8 cellular contexts compared by ENCODE assay signal in the genomic region with DNA sequence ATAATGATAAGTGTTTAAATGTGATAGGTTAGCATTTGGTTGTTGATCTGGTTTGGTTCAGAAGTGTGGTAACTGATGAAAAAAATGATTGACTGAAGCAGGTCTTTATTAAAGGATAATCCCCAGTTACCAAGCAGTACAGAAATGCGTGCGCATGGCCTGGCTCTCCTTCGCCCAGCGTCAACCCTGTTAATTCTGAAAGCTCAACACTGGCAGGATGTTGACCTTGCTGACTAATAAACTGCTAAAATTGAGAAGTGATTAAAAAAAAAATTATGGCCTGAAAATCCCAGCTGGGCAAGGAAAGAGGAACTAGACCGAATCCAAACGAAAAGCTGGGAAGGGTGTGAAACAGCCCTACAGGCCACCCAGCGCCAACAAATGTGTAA. TPM values are rescaled to one million over a fixed set of nuclear protein-coding genes. Genes with fewer than 3 reads are reported as not detected.
DNase-seq lines count a peak whose midpoint lies in the region; ATAC-seq, FAIRE-seq and TF ChIP-seq lines count a peak whose summit lies in the region.

No MANE protein-coding gene starts in this region.

- H3K36me3 ChIP-seq in hepatocyte (replicated peaks; ENCODE audit: insufficient read depth, low read depth) = no peaks in the 10 kb centered on the region

- H3K27ac ChIP-seq in hepatocyte = peak overlapping the region; percentile 98

- intact Hi-C loops in activated CD8-positive, alpha-beta T cell treated with anti-CD3 and anti-CD28 coated beads for 36 hours (cut with micrococcal nuclease) = no loop called here

- H3K4me3 ChIP-seq in hepatocyte = peak overlapping the region; percentile 93

- peak overlapping the region; percentile 99 for H2AFZ ChIP-seq in hepatocyte

- no peaks in the 10 kb centered on the region for H3K36me3 Mint-ChIP-seq in activated T-cell treated with anti-CD3 and anti-CD28 coated beads, Interleukin-2, amount 50 U/mL, for 24 hours (ENCODE audit: low read depth)
- H3K36me3 Mint-ChIP-seq in activated CD8-positive, alpha-beta T cell treated with anti-CD3 and anti-CD28 coated beads for 36 hours (ENCODE audit: low read depth) = no peaks in the 10 kb centered on the region
- H3K36me3 Mint-ChIP-seq in stimulated activated naive B cell treated with anti-CD40 and anti-IgM and Interleukin-4, amounts not matched to agents 10 μg/mL and 1 μg/mL and 100 μg/mL, for 72 hours = no peaks in the 10 kb centered on the region

- DNase-seq in activated T-cell treated with anti-CD3 and anti-CD28 coated beads, Interleukin-2, amount 50 U/mL, for 24 hours = no peak
- no peak for DNase-seq in activated T-cell treated with anti-CD3 and anti-CD28 coated beads for 4 hours
- no peak for DNase-seq in activated CD8-positive, alpha-beta T cell treated with anti-CD3 and anti-CD28 coated beads for 36 hours
- DNase-seq in hepatocyte (ENCODE audit: low spot score) = no peak
- DNase-seq in stimulated activated naive B cell treated with anti-CD40 and anti-IgM and Interleukin-4, amounts not matched to agents 10 μg/mL and 1 μg/mL and 100 μg/mL, for 72 hours = peak; percentile 4
- no peak for DNase-seq in NCI-H2171 (lab: John Stamatoyannopoulos, UW)
- DNase-seq in GM19239 (ENCODE audit: insufficient read length, low spot score) = no peak

- peaks cover 48% of the 10 kb centered on the region for H3K79me2 ChIP-seq in hepatocyte

- H3K9me3 ChIP-seq in hepatocyte (ENCODE audit: low read depth) = no peaks in the 10 kb centered on the region

- 42% methylated on average over 7 of the region's 7 CpGs for WGBS in hepatocyte (ENCODE audit: low lambda C conversion rate, missing lambda C conversion rate)

- H3K27me3 ChIP-seq in hepatocyte = no peaks in the 10 kb centered on the region

- H3K27ac Mint-ChIP-seq in activated T-cell treated with anti-CD3 and anti-CD28 coated beads, Interleukin-2, amount 50 U/mL, for 24 hours = no peak overlapping the region
- no peak overlapping the region for H3K27ac Mint-ChIP-seq in activated CD8-positive, alpha-beta T cell treated with anti-CD3 and anti-CD28 coated beads for 36 hours
- H3K27ac Mint-ChIP-seq in stimulated activated naive B cell treated with anti-CD40 and anti-IgM and Interleukin-4, amounts not matched to agents 10 μg/mL and 1 μg/mL and 100 μg/mL, for 72 hours = no peak overlapping the region

- H3K27me3 Mint-ChIP-seq in activated T-cell treated with anti-CD3 and anti-CD28 coated beads, Interleukin-2, amount 50 U/mL, for 24 hours = peaks cover 59% of the 10 kb centered on the region
- peaks cover 34% of the 10 kb centered on the region for H3K27me3 Mint-ChIP-seq in activated CD8-positive, alpha-beta T cell treated with anti-CD3 and anti-CD28 coated beads for 36 hours
- peaks cover 34 to 41% of the 10 kb centered on the region in 2 donors for H3K27me3 Mint-ChIP-seq in stimulated activated naive B cell treated with anti-CD40 and anti-IgM and Interleukin-4, amounts not matched to agents 10 μg/mL and 1 μg/mL and 100 μg/mL, for 72 hours

- H3K4me2 ChIP-seq in hepatocyte = peak overlapping the region; percentile 95

- peaks cover 2% of the 10 kb centered on the region for H3K4me1 Mint-ChIP-seq in activated T-cell treated with anti-CD3 and anti-CD28 coated beads, Interleukin-2, amount 50 U/mL, for 24 hours (ENCODE audit: low read depth)
- no peaks in the 10 kb centered on the region for H3K4me1 Mint-ChIP-seq in activated CD8-positive, alpha-beta T cell treated with anti-CD3 and anti-CD28 coated beads for 36 hours (ENCODE audit: low read depth)
- H3K4me1 Mint-ChIP-seq in stimulated activated naive B cell treated with anti-CD40 and anti-IgM and Interleukin-4, amounts not matched to agents 10 μg/mL and 1 μg/mL and 100 μg/mL, for 72 hours = peaks cover 7 to 18% of the 10 kb centered on the region in 2 donors

- POLR2A ChIA-PET in activated CD8-positive, alpha-beta T cell treated with anti-CD3 and anti-CD28 coated beads for 36 hours (lab: Charles Lee) = no interaction called here

- no peak for FAIRE-seq in GM19239 (lab: Jason Lieb, UNC)

- ATAC-seq in HG03039 (IDR thresholded peaks at IDR 0.05; ENCODE audit: unreplicated experiment) = peak; percentile 45
- ATAC-seq in activated CD8-positive, alpha-beta T cell treated with anti-CD3 and anti-CD28 coated beads for 36 hours = no peak
- peak; percentile 56 to 79 for ATAC-seq in stimulated activated naive B cell treated with anti-CD40 and anti-IgM and Interleukin-4, amounts not matched to agents 10 μg/mL and 1 μg/mL and 100 μg/mL, for 72 hours (replicated peaks)

- CTCF ChIA-PET in activated CD8-positive, alpha-beta T cell treated with anti-CD3 and anti-CD28 coated beads for 36 hours (lab: Charles Lee) = interaction anchor here (1.1 kb wide), 1 partner anchor 171 kb away, joined by 5 read pairs; no protein-coding TSS in a partner anchor

- H4K20me1 ChIP-seq in hepatocyte (ENCODE audit: insufficient read depth, poor library complexity, severe bottlenecking) = no peaks in the 10 kb centered on the region

- no peaks in the 10 kb centered on the region for H3K4me1 ChIP-seq in hepatocyte (ENCODE audit: insufficient read depth)

- H3K9me3 Mint-ChIP-seq in activated T-cell treated with anti-CD3 and anti-CD28 coated beads, Interleukin-2, amount 50 U/mL, for 24 hours = no peaks in the 10 kb centered on the region
- no peaks in the 10 kb centered on the region for H3K9me3 Mint-ChIP-seq in activated CD8-positive, alpha-beta T cell treated with anti-CD3 and anti-CD28 coated beads for 36 hours
- H3K9me3 Mint-ChIP-seq in stimulated activated naive B cell treated with anti-CD40 and anti-IgM and Interleukin-4, amounts not matched to agents 10 μg/mL and 1 μg/mL and 100 μg/mL, for 72 hours = no peaks in the 10 kb centered on the region

- H3K4me3 Mint-ChIP-seq in activated T-cell treated with anti-CD3 and anti-CD28 coated beads, Interleukin-2, amount 50 U/mL, for 24 hours = peak overlapping the region; percentile 62
- peak overlapping the region; percentile 21 for H3K4me3 Mint-ChIP-seq in activated CD8-positive, alpha-beta T cell treated with anti-CD3 and anti-CD28 coated beads for 36 hours
- H3K4me3 Mint-ChIP-seq in stimulated activated naive B cell treated with anti-CD40 and anti-IgM and Interleukin-4, amounts not matched to agents 10 μg/mL and 1 μg/mL and 100 μg/mL, for 72 hours = peak overlapping the region; percentile 78 to 83

- TF ChIP-seq CTCF in activated CD8-positive, alpha-beta T cell treated with anti-CD3 and anti-CD28 coated beads for 36 hours (IDR thresholded peaks at IDR 0.05) = no peak
- TF ChIP-seq CTCF in hepatocyte (IDR thresholded peaks at IDR 0.05; ENCODE audit: poor library complexity) = no peak

- H3K9me2 ChIP-seq in hepatocyte (replicated peaks; ENCODE audit: insufficient read depth) = no peaks in the 10 kb centered on the region

RNA-seq across cellular contexts. Expression of a gene that starts 0.8 kb away (rescaled TPM):
- total RNA-seq in activated CD8-positive, alpha-beta T cell treated with anti-CD3 and anti-CD28 coated beads for 36 hours = not detected
- total RNA-seq in hepatocyte = 23.2 and 27.7 TPM in 2 replicates
- polyA plus RNA-seq in hepatocyte = 15.6 and 17.9 TPM in 2 replicates

Comparison
In these comparisons a context has a peak if more than half of its experiments do, and no peak if none do; other contexts are left out.
1. H3K4me3 Mint-ChIP-seq: peak in every context shown above with its lines; median percentile 80 in stimulated activated naive B cell treated with anti-CD40 and anti-IgM and Interleukin-4, amounts not matched to agents 10 μg/mL and 1 μg/mL and 100 μg/mL, for 72 hours; 62 in activated T-cell treated with anti-CD3 and anti-CD28 coated beads, Interleukin-2, amount 50 U/mL, for 24 hours; 21 in activated CD8-positive, alpha-beta T cell treated with anti-CD3 and anti-CD28 coated beads for 36 hours.
2. RNA of a gene that starts 0.8 kb away (total RNA-seq): 23.2 to 27.7 TPM in hepatocyte; not detected in activated CD8-positive, alpha-beta T cell treated with anti-CD3 and anti-CD28 coated beads for 36 hours; every median in the first group is over 10 times any median in the second.